ENCODE assay signal across 9 cellular contexts in the genomic region with DNA sequence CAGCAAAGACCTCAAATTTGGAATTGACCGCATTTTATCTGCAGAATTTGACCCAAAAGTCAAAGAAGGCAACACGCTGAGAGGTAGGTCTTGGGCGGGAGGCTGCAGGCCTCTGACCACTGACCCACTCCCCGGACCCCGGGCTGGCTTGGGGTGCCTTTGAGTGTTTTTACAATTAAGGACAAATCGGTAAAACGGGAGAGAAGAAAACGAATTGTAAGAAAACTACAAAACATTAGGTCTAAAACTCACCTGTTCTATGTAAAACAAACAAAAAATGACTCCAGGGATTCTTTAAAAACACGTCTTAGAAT. TPM values are rescaled to one million over a fixed set of nuclear protein-coding genes. Genes with fewer than 3 reads are reported as not detected.
A peak's percentile ranks its signal among the peaks of the same experiment; 100 is the strongest.
DNase-seq lines count a peak whose midpoint lies in the region; ATAC-seq and TF ChIP-seq lines count a peak whose summit lies in the region.
"Had no signal": no experiment of that assay in that cellular context is flagged by ENCODE, and none has a peak within 500 bp of the region (broad histone marks: within the 10 kb centered on the region; RNA-seq: fewer than 3 reads in every experiment).

No MANE protein-coding gene starts in this region.

- H3K27ac Mint-ChIP-seq in activated CD4-positive, alpha-beta T cell treated with anti-CD3 and anti-CD28 coated beads, Interleukin-2, amount 10 ng/mL, durations not matched to agents 7 days and 5 days = peak overlapping the region; percentile 25

- peaks cover 73% of the 10 kb centered on the region for H3K27me3 Mint-ChIP-seq in activated CD4-positive, alpha-beta T cell treated with anti-CD3 and anti-CD28 coated beads, Interleukin-2, amount 10 ng/mL, durations not matched to agents 7 days and 5 days

- H3K27me3 ChIP-seq in lower lobe of right lung (ENCODE audit: low read depth) = peaks cover 5% of the 10 kb centered on the region
- H3K27me3 ChIP-seq in testis = no peaks in the 10 kb centered on the region

- H3K4me1 Mint-ChIP-seq in activated CD4-positive, alpha-beta T cell treated with anti-CD3 and anti-CD28 coated beads, Interleukin-2, amount 10 ng/mL, durations not matched to agents 7 days and 5 days = peaks cover 28% of the 10 kb centered on the region

- peak overlapping the region; percentile 98 for H3K27ac ChIP-seq in lower lobe of right lung
- H3K27ac ChIP-seq in testis = peak overlapping the region; percentile 84 to 95

- no peak for ATAC-seq in lower lobe of right lung
- no peak for ATAC-seq in GM21576 (IDR thresholded peaks at IDR 0.05; ENCODE audit: unreplicated experiment)

- H3K9me3 Mint-ChIP-seq in activated CD4-positive, alpha-beta T cell treated with anti-CD3 and anti-CD28 coated beads, Interleukin-2, amount 10 ng/mL, durations not matched to agents 7 days and 5 days = no peaks in the 10 kb centered on the region

- CTCF ChIA-PET in activated CD4-positive, alpha-beta T cell treated with anti-CD3 and anti-CD28 coated beads, Interleukin-2, amount 10 ng/mL, durations not matched to agents 7 days and 5 days (lab: Charles Lee) = no interaction called here

- H3K36me3 ChIP-seq in lower lobe of right lung (peaks cover 21% of the 10 kb centered on the region), testis (ENCODE audit: low read depth, missing control alignments) (no peaks in the 10 kb centered on the region)

- H3K4me1 ChIP-seq in lower lobe of right lung (peaks cover 54% of the 10 kb centered on the region), testis (peaks cover 4% of the 10 kb centered on the region)

- TF ChIP-seq CTCF in astrocyte of the cerebellum (IDR thresholded peaks at IDR 0.05; ENCODE audit: low read depth, low read length, missing control alignments) (no peak), lower lobe of right lung (IDR thresholded peaks at IDR 0.05) (no peak), testis (IDR thresholded peaks at IDR 0.05) (no peak)

- WGBS in testis, 2 donors = 23 to 28% methylated on average over 9 of the region's 9 CpGs

- peak overlapping the region; percentile 53 for H3K4me3 ChIP-seq in astrocyte of the cerebellum (ENCODE audit: low read depth, low read length)
- H3K4me3 ChIP-seq in lower lobe of right lung = peak overlapping the region; percentile 81
- H3K4me3 ChIP-seq in testis = peak overlapping the region; percentile 69 to 71

- intact Hi-C loops in lower lobe of right lung (cut with DNase I) (no loop called here), testis (cut with DNase I; ENCODE audit: low total_unique reads) (no loop called here)

- H3K4me3 Mint-ChIP-seq in activated CD4-positive, alpha-beta T cell treated with anti-CD3 and anti-CD28 coated beads, Interleukin-2, amount 10 ng/mL, durations not matched to agents 7 days and 5 days = peak overlapping the region; percentile 45

- H3K9me3 ChIP-seq in lower lobe of right lung = no peaks in the 10 kb centered on the region
- H3K9me3 ChIP-seq in testis = no peaks in the 10 kb centered on the region

- TF ChIP-seq POLR2A in testis (IDR thresholded peaks at IDR 0.05) = no peak

- in situ Hi-C loops in astrocyte of the cerebellum (cut with HindIII; ENCODE audit: low sequenced_read_pairs) = loop anchor here (10.0 kb wide), 1 partner anchor 554 kb away; no protein-coding TSS in a partner anchor

- DNase-seq in activated CD4-positive, alpha-beta T cell treated with anti-CD3 and anti-CD28 coated beads, Interleukin-2, amount 10 ng/mL, durations not matched to agents 7 days and 5 days = no peak
- DNase-seq in activated CD4-positive, alpha-beta T cell treated with anti-CD3 and anti-CD28 coated beads, Interleukin-2, amount 50 U/mL, for 1 hour = no peak
- DNase-seq in astrocyte of the cerebellum (ENCODE audit: low read depth) = no peak
- DNase-seq in lower lobe of right lung = no peak
- DNase-seq in testis = no peak
- no peak for DNase-seq in NCI-H1105 treated with DMSO at 0.1 percent for 48 hours (lab: John Stamatoyannopoulos, UW)
- DNase-seq in NOMO-1 treated with dmso at 0.1 percent for 144 hours (lab: John Stamatoyannopoulos, UW; ENCODE audit: unreplicated experiment) = no peak

- POLR2A ChIA-PET in activated CD4-positive, alpha-beta T cell treated with anti-CD3 and anti-CD28 coated beads, Interleukin-2, amount 10 ng/mL, durations not matched to agents 7 days and 5 days (lab: Charles Lee) = no interaction called here

- H3K36me3 Mint-ChIP-seq in activated CD4-positive, alpha-beta T cell treated with anti-CD3 and anti-CD28 coated beads, Interleukin-2, amount 10 ng/mL, durations not matched to agents 7 days and 5 days (ENCODE audit: low read depth) = peaks cover 4% of the 10 kb centered on the region

RNA-seq across cellular contexts. Expression of a gene that starts 1.1 kb away (rescaled TPM):
- under 1 TPM in 1 of 2 experiments, not detected in 1; 0.10 TPM for total RNA-seq in activated CD4-positive, alpha-beta T cell treated with anti-CD3 and anti-CD28 coated beads, Interleukin-2, amount 10 ng/mL, durations not matched to agents 7 days and 5 days
- total RNA-seq in lower lobe of right lung = 18.5 TPM
- 1 to 10 TPM; 3.5 to 5.3 TPM for total RNA-seq in testis
- polyA plus RNA-seq in testis (ENCODE audit: insufficient read depth, low read depth, low replicate concordance) = 4.0 TPM
- total RNA-seq: OCI-LY7 had no signal
